8 cellular contexts compared by ENCODE assay signal in genomic region chr11:66311965-66312548, GRCh38. TPM values are rescaled to one million over a fixed set of nuclear protein-coding genes. Genes with fewer than 3 reads are reported as not detected.
A peak's percentile ranks its signal among the peaks of the same experiment; 100 is the strongest.
DNase-seq lines count a peak whose midpoint lies in the region; ATAC-seq and TF ChIP-seq lines count a peak whose summit lies in the region.

No MANE protein-coding gene starts in this region.

- DNase-seq in DMS153 (lab: John Stamatoyannopoulos, UW) = peak; percentile 93
- DNase-seq in OCI-M2 (lab: John Stamatoyannopoulos, UW; ENCODE audit: unreplicated experiment) = peak; percentile 72
- DNase-seq in activated T-cell treated with anti-CD3 and anti-CD28 coated beads, Interleukin-2, amount 50 U/mL, for 1 hour = peak; percentile 100
- DNase-seq in stimulated activated CD8-positive, alpha-beta memory T cell treated with anti-CD3 and anti-CD28 coated beads, Interleukin-7, amount 100 ng/mL, for 1 hour (ENCODE audit: low read depth in 2 of 2) = peak; percentile 98

- H3K4me1 ChIP-seq in muscle layer of duodenum (ENCODE audit: control insufficient read depth in 1 of 2, insufficient read depth in 2 of 2, low read length in 2 of 2) = peaks cover 0 to 47% of the 10 kb centered on the region in 2 donors

- no peaks in the 10 kb centered on the region for H3K27me3 ChIP-seq in muscle layer of duodenum (ENCODE audit: low read depth, low read length)

- no peak for TF ChIP-seq EP300 in Ishikawa (IDR thresholded peaks at IDR 0.05; ENCODE audit: borderline replicate concordance)

- TF ChIP-seq RAD21 in Ishikawa (IDR thresholded peaks at IDR 0.05; ENCODE audit: low read depth) = peak; percentile 94

- peak; percentile 67 for ATAC-seq in GM21619 (IDR thresholded peaks at IDR 0.05; ENCODE audit: unreplicated experiment)
- peak; percentile 74 for ATAC-seq in esophagus mucosa

- no peaks in the 10 kb centered on the region for H3K9me3 ChIP-seq in muscle layer of duodenum (ENCODE audit: control insufficient read depth in 1 of 2, low read length in 2 of 2)

- no peaks in the 10 kb centered on the region for H3K36me3 ChIP-seq in muscle layer of duodenum (ENCODE audit: control insufficient read depth in 1 of 2, insufficient read depth in 2 of 2, low read length in 2 of 2)

- H3K27ac ChIP-seq in muscle layer of duodenum (ENCODE audit: low read length) = peak overlapping the region; percentile 82

- H3K4me3 ChIP-seq in muscle layer of duodenum (ENCODE audit: low read depth in 1 of 2, low read length in 2 of 2) = peak overlapping the region; percentile 70 to 75

TF ChIP-seq in Ishikawa, 13 proteins besides CTCF, POLR2A, EP300 and RAD21:
- TF ChIP-seq CREB1 (IDR thresholded peaks at IDR 0.05; ENCODE audit: low read depth) = no peak
- TF ChIP-seq MAX (IDR thresholded peaks at IDR 0.05) = peak; percentile 46; the same call in 1 of the 2 replicates
- peak; percentile 50; the same call in 1 of the 2 replicates for TF ChIP-seq EGR1 (IDR thresholded peaks at IDR 0.05)

RNA-seq across cellular contexts. Expression of gene CD248, which starts 4.8 kb away (rescaled TPM):
- 4.0 TPM for total RNA-seq in esophagus mucosa

RNA-seq across cellular contexts. Expression of gene TMEM151A, which starts 20.4 kb away (rescaled TPM):
- total RNA-seq in esophagus mucosa = not detected

RNA-seq across cellular contexts. Expression of gene YIF1A, which starts 23.1 kb away (rescaled TPM):
- 69.7 TPM for total RNA-seq in esophagus mucosa

RNA-seq across cellular contexts. Expression of gene RIN1, which starts 24.2 kb away (rescaled TPM):
- 23.1 TPM for total RNA-seq in esophagus mucosa

RNA-seq across cellular contexts. Expression of gene BRMS1, which starts 32.8 kb away (rescaled TPM):
- total RNA-seq in esophagus mucosa = 31.8 TPM

Comparison
In these comparisons a context has a peak if more than half of its experiments do, and no peak if none do; other contexts are left out.
1. Peak in every context shown above with its lines: DNase-seq, ATAC-seq, H3K4me3 ChIP-seq and H3K27ac ChIP-seq.